ENCODE assay signal across 22 cellular contexts in the genomic region with DNA sequence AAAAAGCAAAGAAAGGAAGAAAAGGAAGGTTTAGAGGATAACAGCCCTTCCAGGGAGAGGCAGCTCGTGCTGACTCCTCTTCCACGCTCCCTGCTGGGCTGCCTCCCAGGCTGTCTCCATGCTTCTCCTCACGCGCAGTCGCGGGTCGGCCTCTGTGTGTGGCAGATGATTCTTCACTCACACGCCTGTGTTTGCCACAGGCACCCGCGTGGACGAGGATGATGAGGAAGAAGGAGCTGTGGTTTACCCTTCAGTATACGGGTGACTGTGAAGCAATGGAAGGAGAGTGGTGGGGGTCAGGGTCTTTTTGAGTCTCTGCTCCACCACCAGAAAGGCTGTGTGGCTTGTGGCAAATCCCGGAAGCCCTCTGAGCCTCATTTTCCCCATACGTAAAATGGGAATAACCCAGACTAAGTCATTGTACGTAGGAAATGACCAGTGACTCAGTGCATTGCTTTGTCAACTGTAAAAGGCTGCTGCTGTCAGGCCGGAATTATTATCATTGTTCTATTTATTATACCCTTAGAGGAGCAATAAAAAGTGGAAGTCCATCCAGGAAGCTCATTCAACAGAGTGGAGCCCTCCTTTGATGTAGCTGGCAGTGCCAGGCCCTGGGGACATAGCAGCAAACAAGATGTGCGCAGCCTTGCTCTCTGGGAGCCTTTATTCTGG. TPM values are rescaled to one million over a fixed set of nuclear protein-coding genes. Genes with fewer than 3 reads are reported as not detected.
"Had no signal": no experiment of that assay in that cellular context is flagged by ENCODE, and none has a peak within 500 bp of the region (broad histone marks: within the 10 kb centered on the region; RNA-seq: fewer than 3 reads in every experiment).

No MANE protein-coding gene starts in this region.

- H3K27ac ChIP-seq: ascending aorta, coronary artery, gastroesophageal sphincter, heart left ventricle, neutrophil, pancreas, right lobe of liver, upper lobe of right lung, WERI-Rb-1 had no signal

- FAIRE-seq: pancreas, small intestine had no signal

- H3K27me3 ChIP-seq: ascending aorta, pancreas, right lobe of liver had no signal

- ATAC-seq: esophagus mucosa, gastroesophageal sphincter, heart left ventricle, left ventricle myocardium superior, mucosa of descending colon, pancreas, upper lobe of right lung had no signal

- DNase-seq: activated CD4-positive, alpha-beta T cell treated with anti-CD3 and anti-CD28 coated beads for 1 hour; activated CD4-positive, alpha-beta T cell treated with anti-CD3 and anti-CD28 coated beads, Interleukin-2, amount 50 U/mL, for 48 hours; activated naive CD4-positive, alpha-beta T cell treated with anti-CD3 and anti-CD28 coated beads for 36 hours; activated T-cell treated with anti-CD3 and anti-CD28 coated beads for 4 hours; heart left ventricle; kidney glomerular epithelial cell; left ventricle myocardium superior; mucosa of descending colon; naive B cell; right lobe of liver; small intestine; stimulated activated CD4-positive, alpha-beta T cell treated with anti-CD3 and anti-CD28 coated beads, Interleukin-4, amount 100 ng/mL, for 1 hour; upper lobe of right lung; WERI-Rb-1 had no signal

- H3K4me1 Mint-ChIP-seq: memory B cell, naive B cell had no signal

- H3K9me3 ChIP-seq: ascending aorta, gastroesophageal sphincter, heart left ventricle, mucosa of descending colon, neutrophil, pancreas, right lobe of liver, upper lobe of right lung had no signal

- H3K36me3 Mint-ChIP-seq: memory B cell, naive B cell had no signal

- H3K36me3 ChIP-seq: ascending aorta, gastroesophageal sphincter, heart left ventricle, neutrophil, pancreas, right lobe of liver, upper lobe of right lung, WERI-Rb-1 had no signal

- H3K4me3 ChIP-seq: ascending aorta, coronary artery, gastroesophageal sphincter, heart left ventricle, mucosa of descending colon, pancreas, right lobe of liver, upper lobe of right lung had no signal

- H3K27ac Mint-ChIP-seq: activated naive CD4-positive, alpha-beta T cell treated with anti-CD3 and anti-CD28 coated beads for 36 hours; memory B cell had no signal

- H3K4me3 Mint-ChIP-seq: activated naive CD4-positive, alpha-beta T cell treated with anti-CD3 and anti-CD28 coated beads for 36 hours; central memory CD8-positive, alpha-beta T cell; memory B cell; naive B cell had no signal

- H3K4me1 ChIP-seq: ascending aorta, gastroesophageal sphincter, pancreas, right lobe of liver, upper lobe of right lung had no signal

- H3K9me3 Mint-ChIP-seq: activated naive CD4-positive, alpha-beta T cell treated with anti-CD3 and anti-CD28 coated beads for 36 hours; central memory CD8-positive, alpha-beta T cell; memory B cell; naive B cell had no signal

RNA-seq across cellular contexts. Expression of a gene that starts 11.9 kb away (rescaled TPM):
- total RNA-seq: ascending aorta had no signal

RNA-seq across cellular contexts. Expression of a gene that starts 30.4 kb away (rescaled TPM):
- total RNA-seq: activated naive CD4-positive, alpha-beta T cell treated with anti-CD3 and anti-CD28 coated beads for 36 hours; esophagus mucosa; right lobe of liver; upper lobe of right lung had no signal

RNA-seq across cellular contexts. Expression of a gene that starts 32.1 kb away (rescaled TPM):
- total RNA-seq: ascending aorta, right lobe of liver had no signal
